Comparison of ENCODE assay signal across 6 cellular contexts in genomic region chr19:49117677-49118564, GRCh38.
A peak's percentile ranks its signal among the peaks of the same experiment; 100 is the strongest.
DNase-seq lines count a peak whose midpoint lies in the region; ATAC-seq and TF ChIP-seq lines count a peak whose summit lies in the region.

No MANE protein-coding gene starts in this region.

- TF ChIP-seq CTCF in DOHH2 (IDR thresholded peaks at IDR 0.05; ENCODE audit: low read depth, low read length, poor library complexity, severe bottlenecking), result no peak
- TF ChIP-seq CTCF in GM10266 (IDR thresholded peaks at IDR 0.05; ENCODE audit: control insufficient read depth, insufficient read depth, low read depth, missing control alignments), result no peak

- H3K4me1 ChIP-seq in DOHH2 (ENCODE audit: control insufficient read depth, low read length) (peaks cover 35% of the 10 kb centered on the region), mucosa of stomach (ENCODE audit: control insufficient read depth, insufficient read depth, low read length) (peaks cover 30% of the 10 kb centered on the region)

- H3K27me3 ChIP-seq in DOHH2 (ENCODE audit: control insufficient read depth, low read length) (peaks cover 18% of the 10 kb centered on the region), mucosa of stomach (ENCODE audit: control insufficient read depth, insufficient read depth, low read length) (peaks cover 8% of the 10 kb centered on the region)

- H3K4me2 ChIP-seq in DOHH2 (ENCODE audit: low read length), result peak overlapping the region; percentile 89

- no peaks in the 10 kb centered on the region for H3K9me2 ChIP-seq in DOHH2 (replicated peaks; ENCODE audit: control insufficient read depth, low read length)

- peak overlapping the region; percentile 82 for H3K9ac ChIP-seq in mucosa of stomach (ENCODE audit: low read length)

- H3K27ac ChIP-seq in DOHH2 (ENCODE audit: low read depth, low read length), result peak overlapping the region; percentile 63
- H3K27ac ChIP-seq in angular gyrus (ENCODE audit: low read depth, low read length), result peak overlapping the region; percentile 99

- H3K9me3 ChIP-seq in DOHH2 (ENCODE audit: control insufficient read depth, insufficient read depth, low read length) (no peaks in the 10 kb centered on the region), mucosa of stomach (ENCODE audit: control insufficient read depth, low read length) (no peaks in the 10 kb centered on the region)

- ATAC-seq in HG03457 (IDR thresholded peaks at IDR 0.05; ENCODE audit: unreplicated experiment), result no peak
- ATAC-seq in GM21447 (IDR thresholded peaks at IDR 0.05; ENCODE audit: unreplicated experiment), result no peak

- no peaks in the 10 kb centered on the region for H4K20me1 ChIP-seq in DOHH2 (ENCODE audit: control insufficient read depth, insufficient read depth, low read depth, low read length)

- H3K4me3 ChIP-seq in DOHH2 (ENCODE audit: low read length) (peak overlapping the region; percentile 79), mucosa of stomach (ENCODE audit: low read length) (peak overlapping the region; percentile 5)

- H3K36me3 ChIP-seq in DOHH2 (ENCODE audit: control insufficient read depth, low read length), result no peaks in the 10 kb centered on the region
- no peaks in the 10 kb centered on the region for H3K36me3 ChIP-seq in mucosa of stomach (ENCODE audit: control insufficient read depth, insufficient read depth, low read length)

- peaks cover 6% of the 10 kb centered on the region; the same call in 1 of the 2 replicates for H3F3A ChIP-seq in DOHH2 (ENCODE audit: control insufficient read depth, insufficient read depth)

- DNase-seq in GM10266 (ENCODE audit: extremely low spot score), result no peak

- no peaks in the 10 kb centered on the region for H3K79me2 ChIP-seq in DOHH2 (ENCODE audit: control insufficient read depth, low read length)
